Comparison of ENCODE assay signal across 25 cellular contexts in the genomic region with DNA sequence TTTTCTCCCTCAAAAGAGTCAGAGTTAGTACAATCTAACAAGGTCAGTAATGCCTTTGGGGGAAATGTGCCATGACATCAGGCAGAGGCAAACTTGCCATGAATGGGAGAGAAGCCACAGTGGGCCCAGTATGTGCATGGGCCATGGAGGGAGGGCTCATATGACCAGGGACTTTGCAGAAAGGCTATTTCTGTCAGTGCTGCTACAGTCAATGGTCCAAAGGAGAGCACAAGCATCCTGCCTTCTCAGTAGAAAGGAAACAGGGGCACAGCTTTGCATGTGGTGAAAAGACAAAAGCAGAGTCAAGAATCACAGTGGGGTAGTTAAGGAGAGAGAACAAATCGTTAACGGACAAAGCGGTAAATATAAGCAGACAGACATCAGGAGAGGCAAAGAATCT. TPM values are rescaled to one million over a fixed set of nuclear protein-coding genes. Genes with fewer than 3 reads are reported as not detected.
DNase-seq lines count a peak whose midpoint lies in the region; ATAC-seq, FAIRE-seq and TF ChIP-seq lines count a peak whose summit lies in the region.
"Had no signal": no experiment of that assay in that cellular context is flagged by ENCODE, and none has a peak within 500 bp of the region (broad histone marks: within the 10 kb centered on the region; RNA-seq: fewer than 3 reads in every experiment).

No MANE protein-coding gene starts in this region.

- POLR2A ChIA-PET in activated CD8-positive, alpha-beta T cell treated with anti-CD3 and anti-CD28 coated beads for 36 hours (lab: Charles Lee) = no interaction called here

- intact Hi-C loops in activated CD8-positive, alpha-beta T cell treated with anti-CD3 and anti-CD28 coated beads for 36 hours (cut with micrococcal nuclease) = no loop called here

- no peak for FAIRE-seq in frontal cortex (lab: Jason Lieb, UNC)
- FAIRE-seq: kidney, RCC 7860 had no signal

- no peak for DNase-seq in stimulated activated naive CD8-positive, alpha-beta T cell treated with anti-CD3 and anti-CD28 coated beads, Interleukin-15, Interleukin-2, amounts not matched to agents 100 U/mL and 50 U/mL, for 24 hours
- DNase-seq in activated CD8-positive, alpha-beta T cell treated with anti-CD3 and anti-CD28 coated beads for 36 hours = no peak
- no peak for DNase-seq in immature natural killer cell
- no peak for DNase-seq in frontal cortex (ENCODE audit: low spot score in 2 of 2)
- DNase-seq in NCI-H1105 (lab: John Stamatoyannopoulos, UW) = no peak
- DNase-seq in activated effector memory CD4-positive, alpha-beta T cell treated with anti-CD3 and anti-CD28 coated beads, Interleukin-2, amount 50 U/mL, for 16 hours = no peak
- DNase-seq: adrenal gland; glutamatergic neuron; kidney; lower lobe of right lung; mucosa of descending colon; NCI-H1092 treated with DMSO at 0.1 percent for 48 hours; NCI-H2029 treated with DMSO at 0.1 percent for 48 hours; NCI-H2227 treated with DMSO at 0.1 percent for 48 hours; NCI-H526 treated with DMSO at 0.1 percent for 48 hours; right cardiac atrium; stimulated activated CD4-positive, alpha-beta T cell treated with anti-CD3 and anti-CD28 coated beads, Interleukin-4, amount 100 ng/mL, for 24 hours; stimulated activated naive CD4-positive, alpha-beta T cell; uterus had no signal

- H3K4me3 Mint-ChIP-seq in stimulated activated naive CD8-positive, alpha-beta T cell treated with anti-CD3 and anti-CD28 coated beads, Interleukin-15, Interleukin-2, amounts not matched to agents 100 ng/mL and 50 ng/mL, for 24 hours = no peak overlapping the region
- H3K4me3 Mint-ChIP-seq in activated CD8-positive, alpha-beta T cell treated with anti-CD3 and anti-CD28 coated beads for 36 hours = no peak overlapping the region
- H3K4me3 Mint-ChIP-seq in immature natural killer cell = no peak overlapping the region
- H3K4me3 Mint-ChIP-seq: brain, CD14-positive monocyte, neural crest cell had no signal

- CTCF ChIA-PET in activated CD8-positive, alpha-beta T cell treated with anti-CD3 and anti-CD28 coated beads for 36 hours (lab: Charles Lee) = interaction anchor here (1.3 to 1.7 kb wide), 3 partner anchors 16 to 153 kb away, joined by 4 to 6 read pairs (median 5); no protein-coding TSS in a partner anchor

- peaks cover 30% of the 10 kb centered on the region for H3K4me1 Mint-ChIP-seq in stimulated activated naive CD8-positive, alpha-beta T cell treated with anti-CD3 and anti-CD28 coated beads, Interleukin-15, Interleukin-2, amounts not matched to agents 100 ng/mL and 50 ng/mL, for 24 hours (ENCODE audit: low read depth)
- H3K4me1 Mint-ChIP-seq in activated CD8-positive, alpha-beta T cell treated with anti-CD3 and anti-CD28 coated beads for 36 hours (ENCODE audit: low read depth) = peaks cover 22% of the 10 kb centered on the region
- H3K4me1 Mint-ChIP-seq in immature natural killer cell = peaks cover 20 to 41% of the 10 kb centered on the region in 2 donors

- ATAC-seq in stimulated activated naive CD8-positive, alpha-beta T cell treated with anti-CD3 and anti-CD28 coated beads, Interleukin-15, Interleukin-2, amounts not matched to agents 100 U/mL and 50 U/mL, for 24 hours = no peak
- ATAC-seq in activated CD8-positive, alpha-beta T cell treated with anti-CD3 and anti-CD28 coated beads for 36 hours = no peak
- ATAC-seq: activated CD4-positive, CD25-positive, alpha-beta regulatory T cell treated with anti-CD3 and anti-CD28 coated beads, Interleukin-2, amount 50 U/mL, for 24 hours; lower lobe of right lung; mucosa of descending colon; right cardiac atrium had no signal

- peaks cover 42% of the 10 kb centered on the region for H3K36me3 Mint-ChIP-seq in stimulated activated naive CD8-positive, alpha-beta T cell treated with anti-CD3 and anti-CD28 coated beads, Interleukin-15, Interleukin-2, amounts not matched to agents 100 ng/mL and 50 ng/mL, for 24 hours (ENCODE audit: low read depth)
- peaks cover 32% of the 10 kb centered on the region for H3K36me3 Mint-ChIP-seq in activated CD8-positive, alpha-beta T cell treated with anti-CD3 and anti-CD28 coated beads for 36 hours (ENCODE audit: low read depth)
- H3K36me3 Mint-ChIP-seq in immature natural killer cell = peaks cover 0 to 35% (median 17%) of the 10 kb centered on the region in 3 donors

- H3K27ac Mint-ChIP-seq in stimulated activated naive CD8-positive, alpha-beta T cell treated with anti-CD3 and anti-CD28 coated beads, Interleukin-15, Interleukin-2, amounts not matched to agents 100 ng/mL and 50 ng/mL, for 24 hours = peak overlapping the region; percentile 75
- H3K27ac Mint-ChIP-seq in activated CD8-positive, alpha-beta T cell treated with anti-CD3 and anti-CD28 coated beads for 36 hours = peak overlapping the region; percentile 44
- H3K27ac Mint-ChIP-seq in immature natural killer cell = peak overlapping the region in 4 of 6 donors; percentile 5 to 65 (median 36)

- no peaks in the 10 kb centered on the region for H3K27me3 Mint-ChIP-seq in stimulated activated naive CD8-positive, alpha-beta T cell treated with anti-CD3 and anti-CD28 coated beads, Interleukin-15, Interleukin-2, amounts not matched to agents 100 ng/mL and 50 ng/mL, for 24 hours
- H3K27me3 Mint-ChIP-seq in activated CD8-positive, alpha-beta T cell treated with anti-CD3 and anti-CD28 coated beads for 36 hours = no peaks in the 10 kb centered on the region
- H3K27me3 Mint-ChIP-seq in immature natural killer cell (ENCODE audit: low read depth in 3 of 3) = peaks cover 0 to 19% (median 2%) of the 10 kb centered on the region in 3 donors
- H3K27me3 Mint-ChIP-seq: brain had no signal

- no peak for TF ChIP-seq CTCF in activated CD8-positive, alpha-beta T cell treated with anti-CD3 and anti-CD28 coated beads for 36 hours (IDR thresholded peaks at IDR 0.05)

- H3K9me3 Mint-ChIP-seq in stimulated activated naive CD8-positive, alpha-beta T cell treated with anti-CD3 and anti-CD28 coated beads, Interleukin-15, Interleukin-2, amounts not matched to agents 100 ng/mL and 50 ng/mL, for 24 hours = no peaks in the 10 kb centered on the region
- H3K9me3 Mint-ChIP-seq in activated CD8-positive, alpha-beta T cell treated with anti-CD3 and anti-CD28 coated beads for 36 hours = no peaks in the 10 kb centered on the region
- no peaks in the 10 kb centered on the region for H3K9me3 Mint-ChIP-seq in immature natural killer cell
- H3K9me3 Mint-ChIP-seq: brain, CD14-positive monocyte, neural crest cell had no signal

RNA-seq across cellular contexts. Expression of a gene that starts 11.2 kb away (rescaled TPM):
- 10 to 100 TPM; 11.6 to 13.0 TPM for total RNA-seq in activated CD8-positive, alpha-beta T cell treated with anti-CD3 and anti-CD28 coated beads for 36 hours
- polyA plus RNA-seq in immature natural killer cell = 1 to 10 TPM in 1 of 3 donors, under 1 TPM in 2; 0.12 to 1.3 (median 0.38) TPM
- 0.82 TPM for total RNA-seq in frontal cortex
- polyA plus RNA-seq: CD14-positive monocyte had no signal

RNA-seq across cellular contexts. Expression of a gene that starts 41.0 kb away (rescaled TPM):
- total RNA-seq in activated CD8-positive, alpha-beta T cell treated with anti-CD3 and anti-CD28 coated beads for 36 hours = 10 to 100 TPM; 22.8 to 22.9 TPM
- under 1 TPM in 1 of 3 donors, not detected in 2; 0.18 TPM for polyA plus RNA-seq in immature natural killer cell
- 19.6 TPM for total RNA-seq in frontal cortex
- polyA plus RNA-seq: CD14-positive monocyte had no signal

RNA-seq across cellular contexts. Expression of a gene that starts 44.4 kb away (rescaled TPM):
- 10 to 100 TPM; 54.8 to 59.3 TPM for total RNA-seq in activated CD8-positive, alpha-beta T cell treated with anti-CD3 and anti-CD28 coated beads for 36 hours
- polyA plus RNA-seq in immature natural killer cell = 1 to 10 TPM; 2.3 to 8.9 (median 5.1) TPM
- total RNA-seq in frontal cortex = 30.6 TPM
